Comparison of ENCODE assay signal across 9 cellular contexts in genomic region chrX:20315140-20315539, GRCh38. TPM values are rescaled to one million over a fixed set of nuclear protein-coding genes. Genes with fewer than 3 reads are reported as not detected.
DNase-seq lines count a peak whose midpoint lies in the region; ATAC-seq and TF ChIP-seq lines count a peak whose summit lies in the region.
"Had no signal": no experiment of that assay in that cellular context is flagged by ENCODE, and none has a peak within 500 bp of the region (broad histone marks: within the 10 kb centered on the region; RNA-seq: fewer than 3 reads in every experiment).

No MANE protein-coding gene starts in this region.

- peak; percentile 81 for ATAC-seq in GM21619 (IDR thresholded peaks at IDR 0.05; ENCODE audit: unreplicated experiment)
- ATAC-seq in effector memory CD8-positive, alpha-beta T cell (replicated peaks): no peak

- H3K4me3 ChIP-seq in GM06990 (replicated peaks; ENCODE audit: low read depth, low read length) (no peak overlapping the region), H7 (ENCODE audit: insufficient read depth, low read depth, low read length) (no peak overlapping the region)
- H3K4me3 ChIP-seq: pancreas had no signal

- peak; percentile 9 for DNase-seq in GM06990 (ENCODE audit: extremely low read depth, insufficient read length)
- peak; percentile 86 for DNase-seq in KBM-7
- DNase-seq in effector memory CD8-positive, alpha-beta T cell: no peak
- DNase-seq in activated CD4-positive, alpha-beta T cell treated with anti-CD3 and anti-CD28 coated beads for 48 hours: no peak
- DNase-seq in H7: no peak
- no peak for DNase-seq in cerebellar cortex (ENCODE audit: low spot score)
- no peak for DNase-seq in NCI-H1930 (lab: John Stamatoyannopoulos, UW)
- DNase-seq: pancreas had no signal

- peaks cover 2% of the 10 kb centered on the region for H3K36me3 Mint-ChIP-seq in effector memory CD8-positive, alpha-beta T cell (ENCODE audit: insufficient read depth)

- in situ Hi-C loops in KBM-7 (cut with MboI; ENCODE audit: low pct_unique_long_range_greater_than_20kb, low sequenced_read_pairs): no loop called here

- no peak for TF ChIP-seq CTCF in GM06990 (IDR thresholded peaks at IDR 0.05; ENCODE audit: insufficient read depth, low read length, poor library complexity, severe bottlenecking)

- H3K9me3 Mint-ChIP-seq in effector memory CD8-positive, alpha-beta T cell: no peaks in the 10 kb centered on the region

- H3K4me3 Mint-ChIP-seq in effector memory CD8-positive, alpha-beta T cell: no peak overlapping the region

- H3K27me3 ChIP-seq in GM06990 (replicated peaks; ENCODE audit: control insufficient read depth, insufficient read depth, low read length) (no peaks in the 10 kb centered on the region), H7 (ENCODE audit: control insufficient read depth, insufficient read depth, low read length) (no peaks in the 10 kb centered on the region)

- H3K4me1 Mint-ChIP-seq in effector memory CD8-positive, alpha-beta T cell (ENCODE audit: low read depth in 2 of 2): peaks cover 0 to 5% of the 10 kb centered on the region in 2 donors

- no peaks in the 10 kb centered on the region for H3K36me3 ChIP-seq in GM06990 (ENCODE audit: control insufficient read depth, insufficient read depth, low read length)
- no peaks in the 10 kb centered on the region for H3K36me3 ChIP-seq in H7 (replicated peaks; ENCODE audit: control insufficient read depth, insufficient read depth, low read length)
- H3K36me3 ChIP-seq: pancreas had no signal

- peak overlapping the region; percentile 3 to 4 for H3K27ac Mint-ChIP-seq in effector memory CD8-positive, alpha-beta T cell

- H3K27me3 Mint-ChIP-seq in effector memory CD8-positive, alpha-beta T cell: no peaks in the 10 kb centered on the region

RNA-seq across cellular contexts. Expression of gene RPS6KA3, which starts 48.4 kb away (rescaled TPM):
- 8.3 and 12.7 TPM in 2 replicates for total RNA-seq in H7 (2014; rRNA removed; shearing (Covaris generic))

Comparison
In these comparisons a context has a peak if more than half of its experiments do, and no peak if none do; other contexts are left out.
1. DNase-seq: peak in GM06990 (single experiment) and KBM-7 (single experiment); none in effector memory CD8-positive, alpha-beta T cell (0 of 3), activated CD4-positive, alpha-beta T cell treated with anti-CD3 and anti-CD28 coated beads for 48 hours (single experiment), H7 (single experiment), cerebellar cortex (single experiment) and NCI-H1930 (0 of 2).